31 cellular contexts compared by ENCODE assay signal in the genomic region with DNA sequence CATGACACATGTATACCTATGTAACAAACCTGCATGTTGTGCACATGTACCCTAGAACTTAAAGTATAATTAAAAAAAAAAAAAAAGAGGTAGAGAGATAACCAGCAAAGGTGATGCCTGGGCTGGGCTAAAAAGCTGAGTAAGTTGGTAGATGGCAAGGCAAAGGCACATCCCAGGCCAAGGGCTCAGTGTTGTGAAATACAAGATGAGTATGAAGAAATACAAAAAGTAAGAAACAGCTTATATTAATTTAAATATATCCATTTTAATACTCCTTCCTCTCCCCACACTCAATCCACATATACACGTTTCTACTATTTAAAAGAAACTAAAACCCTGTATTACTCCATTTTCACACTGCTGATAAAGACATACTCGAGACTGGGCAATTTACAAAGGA.
"Had no signal": no experiment of that assay in that cellular context is flagged by ENCODE, and none has a peak within 500 bp of the region (broad histone marks: within the 10 kb centered on the region; RNA-seq: fewer than 3 reads in every experiment).

No MANE protein-coding gene starts in this region.

- ATAC-seq: activated naive CD8-positive, alpha-beta T cell treated with anti-CD3 and anti-CD28 coated beads, Interleukin-2, amount 50 U/mL, for 24 hours; left cardiac atrium; naive thymus-derived CD8-positive, alpha-beta T cell; pancreas; sciatic nerve; stimulated activated naive CD8-positive, alpha-beta T cell treated with anti-CD3 and anti-CD28 coated beads, Interleukin-15, Interleukin-2, amounts not matched to agents 100 U/mL and 50 U/mL, for 24 hours had no signal

- H3K9me3 Mint-ChIP-seq: activated CD4-positive, alpha-beta memory T cell treated with anti-CD3 and anti-CD28 coated beads for 36 hours; activated CD4-positive, alpha-beta T cell treated with anti-CD3 and anti-CD28 coated beads, Interleukin-2, amount 10 ng/mL, durations not matched to agents 24 days and 14 days; activated naive CD4-positive, alpha-beta T cell treated with anti-CD3 and anti-CD28 coated beads, Interleukin-2, amount 10 ng/mL, durations not matched to agents 7 days and 5 days; activated T-helper 1 cell treated with anti-CD3 and anti-CD28 coated beads, Interleukin-12 subunit alpha, Interleukin-12 subunit beta, Interleukin-2, Interleukin-4 antibody, amounts not matched to agents 30 ng/mL and 10 ng/mL and 1 ng/mL, durations not matched to agents 14 hours and 24 hours and 36 hours; memory B cell; neural crest cell had no signal

- H3K4me3 Mint-ChIP-seq: activated CD4-positive, alpha-beta memory T cell treated with anti-CD3 and anti-CD28 coated beads for 36 hours; activated CD4-positive, alpha-beta T cell treated with anti-CD3 and anti-CD28 coated beads, Interleukin-2, amount 10 ng/mL, durations not matched to agents 24 days and 14 days; activated naive CD4-positive, alpha-beta T cell treated with anti-CD3 and anti-CD28 coated beads, Interleukin-2, amount 10 ng/mL, durations not matched to agents 7 days and 5 days; activated naive CD8-positive, alpha-beta T cell treated with anti-CD3 and anti-CD28 coated beads, Interleukin-2, amount 50 U/mL, for 24 hours; activated T-helper 1 cell treated with anti-CD3 and anti-CD28 coated beads, Interleukin-12 subunit alpha, Interleukin-12 subunit beta, Interleukin-2, Interleukin-4 antibody, amounts not matched to agents 30 ng/mL and 10 ng/mL and 1 ng/mL, durations not matched to agents 14 hours and 24 hours and 36 hours; memory B cell; naive thymus-derived CD8-positive, alpha-beta T cell; neural crest cell had no signal

- H3K27me3 Mint-ChIP-seq: activated CD4-positive, alpha-beta memory T cell treated with anti-CD3 and anti-CD28 coated beads for 36 hours; activated naive CD4-positive, alpha-beta T cell treated with anti-CD3 and anti-CD28 coated beads, Interleukin-2, amount 10 ng/mL, durations not matched to agents 7 days and 5 days; activated naive CD8-positive, alpha-beta T cell treated with anti-CD3 and anti-CD28 coated beads, Interleukin-2, amount 50 U/mL, for 24 hours; memory B cell had no signal

- H3K4me3 ChIP-seq: pancreas, prostate gland, skin epidermis, testis, transverse colon had no signal

- DNase-seq: activated CD4-positive, alpha-beta memory T cell treated with anti-CD3 and anti-CD28 coated beads for 36 hours; activated CD4-positive, alpha-beta T cell treated with anti-CD3 and anti-CD28 coated beads, Interleukin-2, amount 10 ng/mL, durations not matched to agents 24 days and 14 days; activated CD4-positive, CD25-positive, alpha-beta regulatory T cell treated with anti-CD3 and anti-CD28 coated beads, Interleukin-2, amount 50 U/mL, for 72 hours; activated CD8-positive, alpha-beta memory T cell treated with anti-CD3 and anti-CD28 coated beads, Interleukin-2, amount 50 U/mL, for 4 hours; activated gamma-delta T cell; activated naive CD4-positive, alpha-beta T cell treated with anti-CD3 and anti-CD28 coated beads, Interleukin-2, amount 10 ng/mL, durations not matched to agents 7 days and 5 days; activated naive CD8-positive, alpha-beta T cell treated with anti-CD3 and anti-CD28 coated beads, Interleukin-2, amount 50 U/mL, for 24 hours; activated T-cell treated with anti-CD3 and anti-CD28 coated beads, Interleukin-2, amount 50 U/mL, for 1 hour; anterior cingulate cortex; dermis blood vessel endothelial cell; effector CD4-positive, alpha-beta T cell; head of caudate nucleus; hippocampal formation; left cardiac atrium; midbrain; naive thymus-derived CD8-positive, alpha-beta T cell; nucleus accumbens; pancreas; retina; stimulated activated CD4-positive, alpha-beta T cell treated with anti-CD3 and anti-CD28 coated beads, Interleukin-12 subunit alpha, Interleukin-12 subunit beta, amount 100 ng/mL, for 4 hours; stimulated activated CD4-positive, alpha-beta T cell treated with anti-CD3 and anti-CD28 coated beads, Interleukin-4, amount 100 ng/mL, for 1 hour; stimulated activated naive CD8-positive, alpha-beta T cell treated with anti-CD3 and anti-CD28 coated beads, Interleukin-15, Interleukin-2, amounts not matched to agents 100 U/mL and 50 U/mL, for 24 hours; T-helper 9 cell; testis; transverse colon had no signal

- H3K27ac Mint-ChIP-seq: activated CD4-positive, alpha-beta memory T cell treated with anti-CD3 and anti-CD28 coated beads for 36 hours; activated CD4-positive, alpha-beta T cell treated with anti-CD3 and anti-CD28 coated beads, Interleukin-2, amount 10 ng/mL, durations not matched to agents 24 days and 14 days; activated naive CD4-positive, alpha-beta T cell treated with anti-CD3 and anti-CD28 coated beads, Interleukin-2, amount 10 ng/mL, durations not matched to agents 7 days and 5 days; activated naive CD8-positive, alpha-beta T cell treated with anti-CD3 and anti-CD28 coated beads, Interleukin-2, amount 50 U/mL, for 24 hours; activated T-helper 1 cell treated with anti-CD3 and anti-CD28 coated beads, Interleukin-12 subunit alpha, Interleukin-12 subunit beta, Interleukin-2, Interleukin-4 antibody, amounts not matched to agents 30 ng/mL and 10 ng/mL and 1 ng/mL, durations not matched to agents 14 hours and 24 hours and 36 hours; memory B cell; naive thymus-derived CD8-positive, alpha-beta T cell had no signal

- H3K36me3 ChIP-seq: pancreas, prostate gland, transverse colon had no signal

- H3K4me1 Mint-ChIP-seq: activated CD4-positive, alpha-beta T cell treated with anti-CD3 and anti-CD28 coated beads, Interleukin-2, amount 10 ng/mL, durations not matched to agents 24 days and 14 days; activated naive CD4-positive, alpha-beta T cell treated with anti-CD3 and anti-CD28 coated beads, Interleukin-2, amount 10 ng/mL, durations not matched to agents 7 days and 5 days; neural crest cell had no signal

- H3K4me1 ChIP-seq: pancreas, prostate gland, testis, transverse colon had no signal

- H3K36me3 Mint-ChIP-seq: activated naive CD4-positive, alpha-beta T cell treated with anti-CD3 and anti-CD28 coated beads, Interleukin-2, amount 10 ng/mL, durations not matched to agents 7 days and 5 days had no signal

- H3K9me3 ChIP-seq: pancreas, prostate gland, testis, transverse colon had no signal

- H3K27me3 ChIP-seq: pancreas, testis, transverse colon had no signal
